In the genomic region with DNA sequence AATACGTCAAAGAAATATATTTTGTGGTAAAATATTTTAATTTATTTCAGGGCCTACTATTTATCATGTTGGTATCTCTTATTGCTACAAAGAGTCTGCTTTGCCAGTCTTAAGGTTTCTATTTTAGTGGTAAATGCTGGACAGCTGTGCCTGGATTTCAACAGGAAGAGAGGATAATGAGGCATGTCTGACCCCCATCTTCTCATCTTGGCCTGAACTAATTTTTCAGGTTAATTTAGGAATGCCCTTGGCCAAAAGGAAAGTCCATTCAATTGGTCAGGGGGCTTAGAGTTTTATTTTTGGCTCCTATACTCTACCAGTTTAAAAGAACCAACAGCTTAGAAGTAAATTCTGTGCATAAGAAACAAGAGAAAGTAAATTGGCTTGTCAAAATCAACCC, we compare ENCODE assay signal across 35 cellular contexts.
"Had no signal": no experiment of that assay in that cellular context is flagged by ENCODE, and none has a peak within 500 bp of the region (broad histone marks: within the 10 kb centered on the region; RNA-seq: fewer than 3 reads in every experiment).

No MANE protein-coding gene starts in this region.

- H3K27me3 ChIP-seq: MG63 had no signal

- H3K36me3 ChIP-seq: MG63 had no signal

- DNase-seq: Karpas-422, Kasumi-1, KG1, MG63, MM.1S, MV-4-11, NCI-H1048, NCI-H1092, NCI-H1092 treated with DMSO at 0.1 percent for 48 hours, NCI-H1105, NCI-H1105 treated with DMSO at 0.1 percent for 48 hours, NCI-H1417, NCI-H1417 treated with DMSO at 0.1 percent for 48 hours, NCI-H1436, NCI-H1436 treated with DMSO at 0.1 percent for 48 hours, NCI-H146, NCI-H1694, NCI-H1694 treated with DMSO at 0.1 percent for 48 hours, NCI-H187, NCI-H187 treated with DMSO at 0.1 percent for 48 hours, NCI-H1930, NCI-H2029, NCI-H2029 treated with DMSO at 0.1 percent for 48 hours, NCI-H2081, NCI-H2081 treated with DMSO at 0.1 percent for 48 hours, NCI-H2107, NCI-H2171, NCI-H2171 treated with DMSO at 0.1 percent for 48 hours, NCI-H2227 treated with DMSO at 0.1 percent for 48 hours, NCI-H226, NCI-H345, NCI-H446, NCI-H446 treated with DMSO at 0.1 percent for 48 hours, NCI-H510A had no signal

- H3K9me3 ChIP-seq: MG63 had no signal

- H3K4me2 ChIP-seq: KMS-11 had no signal

- H3K9ac ChIP-seq: KMS-11 had no signal

- H3K4me3 ChIP-seq: MG63 had no signal

- H3K27ac ChIP-seq: KMS-11 had no signal
